ENCODE assay signal across 13 cellular contexts in genomic region chr4:26076896-26077295, GRCh38.
DNase-seq lines count a peak whose midpoint lies in the region; ATAC-seq and TF ChIP-seq lines count a peak whose summit lies in the region.
"Had no signal": no experiment of that assay in that cellular context is flagged by ENCODE, and none has a peak within 500 bp of the region (broad histone marks: within the 10 kb centered on the region; RNA-seq: fewer than 3 reads in every experiment).

No MANE protein-coding gene starts in this region.

- H2BK12ac ChIP-seq in neuronal stem cell (ENCODE audit: low read length): no peak overlapping the region

- peak overlapping the region; percentile 86 for H3K27ac Mint-ChIP-seq in activated CD8-positive, alpha-beta T cell treated with anti-CD3 and anti-CD28 coated beads for 36 hours

- H4K8ac ChIP-seq in neuronal stem cell (ENCODE audit: low read depth, low read length): no peak overlapping the region

- no peak for ATAC-seq in Right ventricle myocardium inferior
- ATAC-seq in activated CD8-positive, alpha-beta T cell treated with anti-CD3 and anti-CD28 coated beads for 36 hours: no peak
- peak; percentile 15 for ATAC-seq in foreskin keratinocyte
- ATAC-seq in HG02973 (IDR thresholded peaks at IDR 0.05; ENCODE audit: unreplicated experiment): no peak
- ATAC-seq: Panc1 had no signal

- H2AK5ac ChIP-seq in neuronal stem cell (ENCODE audit: low read depth, low read length): no peak overlapping the region

- no peak overlapping the region for H3K4me2 ChIP-seq in neuronal stem cell (ENCODE audit: insufficient read depth, low read length, poor library complexity, severe bottlenecking)

- H3K27me3 Mint-ChIP-seq in activated CD8-positive, alpha-beta T cell treated with anti-CD3 and anti-CD28 coated beads for 36 hours: peaks cover 14% of the 10 kb centered on the region

- H3K9me3 ChIP-seq in left ventricle myocardium inferior (replicated peaks): peaks cover 11% of the 10 kb centered on the region
- H3K9me3 ChIP-seq in uterus: peaks cover 0 to 5% of the 10 kb centered on the region in 2 donors
- H3K9me3 ChIP-seq in neuronal stem cell (replicated peaks in 1 of 2; ENCODE audit: control insufficient read depth in 2 of 2, insufficient read depth in 1 of 2, low read depth in 1 of 2, low read length in 2 of 2): no peaks in the 10 kb centered on the region

- H3K4me1 Mint-ChIP-seq in activated CD8-positive, alpha-beta T cell treated with anti-CD3 and anti-CD28 coated beads for 36 hours (ENCODE audit: low read depth): peaks cover 74% of the 10 kb centered on the region

- CTCF ChIA-PET in activated CD8-positive, alpha-beta T cell treated with anti-CD3 and anti-CD28 coated beads for 36 hours (lab: Charles Lee): interaction anchor here (3.0 to 3.4 kb wide), 2 partner anchors 13 to 242 kb away, joined by 16 to 19 read pairs; no protein-coding TSS in a partner anchor

- H3K36me3 Mint-ChIP-seq in activated CD8-positive, alpha-beta T cell treated with anti-CD3 and anti-CD28 coated beads for 36 hours (ENCODE audit: low read depth): peaks cover 23% of the 10 kb centered on the region

- H3K4me3 ChIP-seq in left ventricle myocardium inferior: no peak overlapping the region
- no peak overlapping the region for H3K4me3 ChIP-seq in uterus
- no peak overlapping the region for H3K4me3 ChIP-seq in neuronal stem cell (ENCODE audit: low read length in 2 of 2)
- H3K4me3 ChIP-seq: coronary artery had no signal

- H3K9me3 Mint-ChIP-seq in activated CD8-positive, alpha-beta T cell treated with anti-CD3 and anti-CD28 coated beads for 36 hours: peaks cover 25% of the 10 kb centered on the region

- TF ChIP-seq POLR2A in uterus (IDR thresholded peaks at IDR 0.05): no peak

- no CpG with 5 or more reads among the region's 4 CpGs for WGBS in neuronal stem cell (ENCODE audit: extremely low coverage in 2 of 2, insufficient read length in 2 of 2, insufficient replicate concordance in 1 of 2), 2 donors

- no peaks in the 10 kb centered on the region for H3K79me1 ChIP-seq in neuronal stem cell (ENCODE audit: low read depth, low read length)

- H2AFZ ChIP-seq in neuronal stem cell (ENCODE audit: low read length): no peak overlapping the region

- no peak overlapping the region for H2BK5ac ChIP-seq in neuronal stem cell (ENCODE audit: low read length)

- no peak overlapping the region for H3K9ac ChIP-seq in neuronal stem cell (ENCODE audit: low read depth, low read length, poor library complexity)

- intact Hi-C loops in left ventricle myocardium inferior (cut with micrococcal nuclease) (no loop called here), Right ventricle myocardium inferior (cut with DNase I) (no loop called here), uterus (cut with DNase I; ENCODE audit: low total_unique reads) (no loop called here)
- intact Hi-C loops in activated CD8-positive, alpha-beta T cell treated with anti-CD3 and anti-CD28 coated beads for 36 hours (cut with micrococcal nuclease): no loop called here

- peak overlapping the region; percentile 47 for H3K27ac ChIP-seq in left ventricle myocardium inferior (replicated peaks)
- H3K27ac ChIP-seq in foreskin keratinocyte: no peak overlapping the region
- H3K27ac ChIP-seq in uterus: peak overlapping the region; percentile 4 to 41
- H3K27ac ChIP-seq in neuronal stem cell (replicated peaks; ENCODE audit: low read length): no peak overlapping the region

- TF ChIP-seq CTCF in left ventricle myocardium inferior (IDR thresholded peaks at IDR 0.05; ENCODE audit: borderline replicate concordance): no peak
- no peak for TF ChIP-seq CTCF in activated CD8-positive, alpha-beta T cell treated with anti-CD3 and anti-CD28 coated beads for 36 hours (IDR thresholded peaks at IDR 0.05)
- TF ChIP-seq CTCF in foreskin keratinocyte (conservative IDR thresholded peaks at IDR 0.05): no peak
- TF ChIP-seq CTCF in uterus (IDR thresholded peaks at IDR 0.05): no peak

- POLR2A ChIA-PET in activated CD8-positive, alpha-beta T cell treated with anti-CD3 and anti-CD28 coated beads for 36 hours (lab: Charles Lee): interaction anchor here (0.6 to 2.8 kb wide), 9 partner anchors 12 to 383 kb away, joined by 3 to 16 read pairs (median 5); partner anchors contain the start of gene RBPJ

- H3K27me3 ChIP-seq in left ventricle myocardium inferior (ENCODE audit: low read depth) (peaks cover 20% of the 10 kb centered on the region), foreskin keratinocyte (peaks cover 33% of the 10 kb centered on the region), uterus (no peaks in the 10 kb centered on the region), neuronal stem cell (ENCODE audit: control insufficient read depth in 3 of 3, insufficient read depth in 3 of 3, low read depth in 1 of 3, low read length in 3 of 3) (no peaks in the 10 kb centered on the region)

- H4K91ac ChIP-seq in neuronal stem cell (ENCODE audit: low read depth, low read length, poor library complexity): no peak overlapping the region

- H2BK15ac ChIP-seq in neuronal stem cell (ENCODE audit: low read length): no peak overlapping the region

- H3K18ac ChIP-seq in neuronal stem cell (ENCODE audit: low read length): no peak overlapping the region

- H3K14ac ChIP-seq in neuronal stem cell (ENCODE audit: low read length): no peak overlapping the region

- no peak overlapping the region for H3K4me3 Mint-ChIP-seq in activated CD8-positive, alpha-beta T cell treated with anti-CD3 and anti-CD28 coated beads for 36 hours

- H3K4me1 ChIP-seq in left ventricle myocardium inferior (peaks cover 6% of the 10 kb centered on the region), foreskin keratinocyte (peaks cover 17% of the 10 kb centered on the region), uterus (peaks cover 0 to 4% of the 10 kb centered on the region in 2 donors), neuronal stem cell (ENCODE audit: control insufficient read depth in 2 of 2, insufficient read depth in 1 of 2, low read depth in 1 of 2, low read length in 2 of 2) (no peaks in the 10 kb centered on the region)

- H3K36me3 ChIP-seq in left ventricle myocardium inferior (no peaks in the 10 kb centered on the region), uterus (no peaks in the 10 kb centered on the region), neuronal stem cell (replicated peaks in 1 of 2; ENCODE audit: control insufficient read depth in 2 of 2, insufficient read depth in 2 of 2, low read length in 2 of 2) (no peaks in the 10 kb centered on the region)

- no peak for DNase-seq in left ventricle myocardium inferior
- DNase-seq in Right ventricle myocardium inferior (ENCODE audit: missing footprints): no peak
- no peak for DNase-seq in activated CD8-positive, alpha-beta T cell treated with anti-CD3 and anti-CD28 coated beads for 36 hours
- peak in 1 of 2 donors; percentile 52 for DNase-seq in foreskin keratinocyte
- no peak for DNase-seq in uterus
- no peak for DNase-seq in NOMO-1 (lab: John Stamatoyannopoulos, UW; ENCODE audit: unreplicated experiment in 2 of 2)
- no peak for DNase-seq in neuronal stem cell (ENCODE audit: low spot score)
- DNase-seq: foreskin melanocyte, NCI-H146, NCI-H524 had no signal

- H2BK120ac ChIP-seq in neuronal stem cell (ENCODE audit: low read depth, low read length): no peak overlapping the region

- no peak overlapping the region for H3K4ac ChIP-seq in neuronal stem cell (ENCODE audit: low read length)

- H3K23ac ChIP-seq in neuronal stem cell (ENCODE audit: low read depth, low read length, poor library complexity): no peak overlapping the region

Comparison
In these comparisons a context has a peak if more than half of its experiments do, and no peak if none do; other contexts are left out.
1. H3K27ac ChIP-seq: peak in left ventricle myocardium inferior (single experiment) and uterus (2 of 2); none in foreskin keratinocyte (single experiment) and neuronal stem cell (single experiment).